17 cellular contexts compared by ENCODE assay signal in genomic region chr12:42922512-42922865, GRCh38.
DNase-seq lines count a peak whose midpoint lies in the region; ATAC-seq and TF ChIP-seq lines count a peak whose summit lies in the region.
"Had no signal": no experiment of that assay in that cellular context is flagged by ENCODE, and none has a peak within 500 bp of the region (broad histone marks: within the 10 kb centered on the region; RNA-seq: fewer than 3 reads in every experiment).

No MANE protein-coding gene starts in this region.

- no peaks in the 10 kb centered on the region for H3K9me3 Mint-ChIP-seq in endodermal cell

- H3K27ac ChIP-seq in cardiac muscle cell: peak overlapping the region; percentile 72
- H3K27ac ChIP-seq in endodermal cell (ENCODE audit: low read depth, low read length): no peak overlapping the region
- H3K27ac ChIP-seq in mesodermal cell (ENCODE audit: low read depth, low read length, severe bottlenecking): peak overlapping the region; percentile 87
- H3K27ac ChIP-seq in caudate nucleus (ENCODE audit: low read depth, low read length): no peak overlapping the region

- no peaks in the 10 kb centered on the region for H3K27me3 Mint-ChIP-seq in endodermal cell (ENCODE audit: insufficient read depth)
- H3K27me3 Mint-ChIP-seq: CD4-positive, alpha-beta T cell had no signal

- peak overlapping the region; percentile 37 for H3K27ac Mint-ChIP-seq in endodermal cell
- H3K27ac Mint-ChIP-seq: CD4-positive, alpha-beta T cell had no signal

- H3K27me3 ChIP-seq in cardiac muscle cell (no peaks in the 10 kb centered on the region), endodermal cell (ENCODE audit: control insufficient read depth, insufficient read depth, low read length, poor library complexity, severe bottlenecking) (no peaks in the 10 kb centered on the region)

- ATAC-seq in Right ventricle myocardium superior (ENCODE audit: poor library complexity): no peak

- intact Hi-C loops in Right ventricle myocardium superior (cut with DNase I): no loop called here

- no peak overlapping the region for H3K4me3 Mint-ChIP-seq in endodermal cell
- H3K4me3 Mint-ChIP-seq: CD4-positive, alpha-beta T cell had no signal

- no peak overlapping the region for H3K9ac ChIP-seq in endodermal cell (ENCODE audit: extremely low read depth, low read length, poor library complexity, severe bottlenecking)

- 38 to 71% methylated on average over 1 to 3 of the region's 3 CpGs for WGBS in endodermal cell (ENCODE audit: insufficient coverage in 1 of 2, insufficient read length in 1 of 2), 2 experiments
- WGBS in mesodermal cell (ENCODE audit: insufficient coverage in 2 of 2), 2 experiments: 68 to 100% methylated on average over 1 to 3 of the region's 3 CpGs

- H3K9me3 ChIP-seq in cardiac muscle cell (ENCODE audit: low read depth): no peaks in the 10 kb centered on the region
- peaks cover 5% of the 10 kb centered on the region for H3K9me3 ChIP-seq in endodermal cell (ENCODE audit: control insufficient read depth, low read length)
- no peaks in the 10 kb centered on the region for H3K9me3 ChIP-seq in mesodermal cell (ENCODE audit: control insufficient read depth, low read length)

- in situ Hi-C loops in G401 (cut with HindIII; ENCODE audit: low sequenced_read_pairs): no loop called here

- TF ChIP-seq CTCF in cardiac muscle cell (IDR thresholded peaks at IDR 0.05; ENCODE audit: low read depth, low read length) (no peak), endodermal cell (conservative IDR thresholded peaks at IDR 0.05) (no peak)

- H3K36me3 ChIP-seq in cardiac muscle cell (no peaks in the 10 kb centered on the region), endodermal cell (ENCODE audit: control insufficient read depth, insufficient read depth, low read length) (no peaks in the 10 kb centered on the region), mesodermal cell (ENCODE audit: control insufficient read depth, insufficient read depth, low read length) (no peaks in the 10 kb centered on the region)

- no peaks in the 10 kb centered on the region for H3K36me3 Mint-ChIP-seq in endodermal cell (ENCODE audit: low read depth)

- peaks cover 44% of the 10 kb centered on the region for H3K4me1 ChIP-seq in cardiac muscle cell (ENCODE audit: low read depth)
- H3K4me1 ChIP-seq in endodermal cell (ENCODE audit: control insufficient read depth, insufficient read depth, low read length): peaks cover 23% of the 10 kb centered on the region
- H3K4me1 ChIP-seq in mesodermal cell (ENCODE audit: control insufficient read depth, insufficient read depth, low read length, poor library complexity, severe bottlenecking): peaks cover 31% of the 10 kb centered on the region

- no peak for DNase-seq in cardiac muscle cell (ENCODE audit: low read depth in 1 of 2, low spot score in 1 of 2)
- DNase-seq in Right ventricle myocardium superior: no peak
- no peak for DNase-seq in endodermal cell
- DNase-seq in G401 (ENCODE audit: low spot score): no peak
- no peak for DNase-seq in kidney tubule cell (ENCODE audit: low spot score)
- DNase-seq in activated effector memory CD4-positive, alpha-beta T cell treated with Interleukin-2 at 50 U/mL for 16 hours: no peak
- DNase-seq in caudate nucleus (lab: John Stamatoyannopoulos, UW): no peak
- DNase-seq: CD4-positive, alpha-beta T cell; NCI-H1105 treated with DMSO at 0.1 percent for 48 hours; NCI-H1694; NCI-H2081 treated with DMSO at 0.1 percent for 48 hours; NCI-H510A; NCI-H748 treated with DMSO at 0.1 percent for 48 hours; NK-92 treated with Interleukin-12 subunit alpha and Interleukin-12 subunit beta, amount 100 ng/mL, for 24 hours; RPMI8226; SIG-M5 had no signal

- peaks cover 31% of the 10 kb centered on the region for H3K4me1 Mint-ChIP-seq in endodermal cell

- H3K4me3 ChIP-seq in cardiac muscle cell: no peak overlapping the region
- no peak overlapping the region for H3K4me3 ChIP-seq in endodermal cell (ENCODE audit: low read length)
- no peak overlapping the region for H3K4me3 ChIP-seq in mesodermal cell (ENCODE audit: extremely low read depth, insufficient read depth, low read length, poor library complexity, severe bottlenecking)

Comparison
In these comparisons a context has a peak if more than half of its experiments do, and no peak if none do; other contexts are left out.
1. H3K27ac ChIP-seq: peak in cardiac muscle cell (single experiment) and mesodermal cell (single experiment); none in endodermal cell (single experiment) and caudate nucleus (single experiment).